25 cellular contexts compared by ENCODE assay signal in the genomic region with DNA sequence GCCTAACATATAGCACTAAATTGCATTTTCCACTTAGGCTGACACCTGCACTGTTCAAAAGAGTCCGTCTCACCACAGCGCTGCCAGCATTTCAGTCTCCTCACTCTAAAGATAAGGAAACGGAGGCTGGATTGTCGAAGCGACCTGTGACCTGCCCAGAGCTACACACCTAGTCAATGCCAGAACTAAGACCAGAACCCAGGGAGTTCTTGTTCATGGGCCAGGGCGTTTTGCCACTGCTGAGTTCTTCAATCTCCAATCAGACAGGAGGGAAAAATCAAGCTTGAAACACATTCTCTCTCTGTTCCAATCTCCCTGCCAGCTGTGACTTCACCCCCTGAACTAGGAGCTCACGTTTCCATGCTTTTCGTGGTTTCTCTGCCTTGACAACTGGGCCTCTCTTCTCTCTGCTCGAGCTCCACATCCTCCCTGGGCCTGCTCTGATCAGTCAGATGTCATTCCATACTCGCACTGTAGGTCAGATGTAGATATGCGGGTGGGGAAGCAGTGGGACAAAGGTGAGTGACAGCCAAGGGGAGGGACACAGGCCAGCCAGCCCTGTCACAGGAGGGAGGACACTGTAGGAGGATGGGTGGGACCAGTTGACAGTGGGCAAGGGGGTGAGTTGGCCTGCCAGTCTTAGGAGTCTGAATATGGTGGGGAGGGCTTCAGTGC.
DNase-seq lines count a peak whose midpoint lies in the region; ATAC-seq and TF ChIP-seq lines count a peak whose summit lies in the region.
"Had no signal": no experiment of that assay in that cellular context is flagged by ENCODE, and none has a peak within 500 bp of the region (broad histone marks: within the 10 kb centered on the region; RNA-seq: fewer than 3 reads in every experiment).

No MANE protein-coding gene starts in this region.

- no peak overlapping the region for H3K14ac ChIP-seq in trophoblast cell (ENCODE audit: low read length)

- no peak overlapping the region for H3K27ac Mint-ChIP-seq in GM23338
- H3K27ac Mint-ChIP-seq in T-helper 17 cell: no peak overlapping the region
- H3K27ac Mint-ChIP-seq: CD4-positive, CD25-positive, alpha-beta regulatory T cell; HFFc6; memory B cell; naive B cell had no signal

- H3K79me2 ChIP-seq in GM23338 (replicated peaks; ENCODE audit: insufficient read depth): no peaks in the 10 kb centered on the region
- no peaks in the 10 kb centered on the region for H3K79me2 ChIP-seq in trophoblast cell (ENCODE audit: control insufficient read depth, insufficient read depth, low read length, poor library complexity)

- no peak overlapping the region for H2BK5ac ChIP-seq in trophoblast cell (ENCODE audit: low read depth, low read length, poor library complexity)

- H3K9me3 Mint-ChIP-seq in GM23338: no peaks in the 10 kb centered on the region
- H3K9me3 Mint-ChIP-seq: activated naive CD4-positive, alpha-beta T cell treated with anti-CD3 and anti-CD28 coated beads, Interleukin-2, amount 10 ng/mL, durations not matched to agents 7 days and 5 days; activated T-cell treated with anti-CD3 and anti-CD28 coated beads, Interleukin-2, amount 50 U/mL, for 4 hours; HFFc6; memory B cell; stimulated activated naive CD8-positive, alpha-beta T cell treated with anti-CD3 and anti-CD28 coated beads, Interleukin-15, amount 100 ng/mL, for 72 hours had no signal

- H3K27ac ChIP-seq in GM23338 (ENCODE audit: low read depth) (no peak overlapping the region), trophoblast cell (ENCODE audit: low read depth, low read length) (peak overlapping the region; percentile 18)
- H3K27ac ChIP-seq: pancreas, VCaP had no signal

- H3K27me3 Mint-ChIP-seq in GM23338 (ENCODE audit: insufficient read depth, low read depth, poor library complexity) (peaks cover 7% of the 10 kb centered on the region), T-helper 17 cell (peaks cover 46% of the 10 kb centered on the region)

- H3K79me1 ChIP-seq in trophoblast cell (ENCODE audit: low read length): peaks cover 5% of the 10 kb centered on the region

- H3K23ac ChIP-seq in trophoblast cell (ENCODE audit: low read length): no peak overlapping the region

- H3K4me1 Mint-ChIP-seq in GM23338 (no peaks in the 10 kb centered on the region), T-helper 17 cell (peaks cover 6% of the 10 kb centered on the region)
- H3K4me1 Mint-ChIP-seq: activated naive CD4-positive, alpha-beta T cell treated with anti-CD3 and anti-CD28 coated beads, Interleukin-2, amount 10 ng/mL, durations not matched to agents 7 days and 5 days; CD4-positive, CD25-positive, alpha-beta regulatory T cell; memory B cell; naive B cell; stimulated activated naive CD8-positive, alpha-beta T cell treated with anti-CD3 and anti-CD28 coated beads, Interleukin-15, amount 100 ng/mL, for 72 hours had no signal

- H3K9me3 ChIP-seq in trophoblast cell (ENCODE audit: insufficient read depth, low read depth, low read length) (no peaks in the 10 kb centered on the region), T-helper 17 cell (ENCODE audit: control insufficient read depth, low read length, poor library complexity, severe bottlenecking) (no peaks in the 10 kb centered on the region)
- H3K9me3 ChIP-seq: MG63, pancreas, upper lobe of left lung had no signal

- H3K36me3 Mint-ChIP-seq in GM23338 (ENCODE audit: low read depth): no peaks in the 10 kb centered on the region
- H3K36me3 Mint-ChIP-seq in T-helper 17 cell (ENCODE audit: low read depth): peaks cover 2% of the 10 kb centered on the region
- H3K36me3 Mint-ChIP-seq: activated naive CD4-positive, alpha-beta T cell treated with anti-CD3 and anti-CD28 coated beads, Interleukin-2, amount 10 ng/mL, durations not matched to agents 7 days and 5 days; CD4-positive, CD25-positive, alpha-beta regulatory T cell; memory B cell; naive B cell had no signal

- DNase-seq in GM23338 (ENCODE audit: low spot score) (no peak), HT-29 (ENCODE audit: low spot score) (peak; percentile 40), left colon (peak in 1 of 2 donors; percentile 41), trophoblast cell (peak; percentile 56 to 81), midbrain (lab: John Stamatoyannopoulos, UW) (no peak), epidermal melanocyte (ENCODE audit: insufficient read length, low spot score) (no peak), NCI-H2227 treated with DMSO at 0.1 percent for 48 hours (lab: John Stamatoyannopoulos, UW) (no peak), T-helper 17 cell (no peak)
- DNase-seq: activated CD4-positive, alpha-beta T cell treated with anti-CD3 and anti-CD28 coated beads for 48 hours; activated naive CD4-positive, alpha-beta T cell treated with anti-CD3 and anti-CD28 coated beads, Interleukin-2, amount 10 ng/mL, durations not matched to agents 7 days and 5 days; activated T-cell treated with anti-CD3 and anti-CD28 coated beads, Interleukin-2, amount 50 U/mL, for 4 hours; amygdala; CD4-positive, CD25-positive, alpha-beta regulatory T cell; HFFc6; MG63; naive B cell; NCI-H2081 treated with DMSO at 0.1 percent for 48 hours; NCI-H526 treated with DMSO at 0.1 percent for 48 hours; pancreas; stimulated activated naive CD8-positive, alpha-beta T cell treated with anti-CD3 and anti-CD28 coated beads, Interleukin-15, amount 100 ng/mL, for 72 hours; upper lobe of left lung had no signal

- H3K9me2 ChIP-seq in GM23338 (ENCODE audit: insufficient read depth): no peaks in the 10 kb centered on the region

- ATAC-seq in GM23338: peak; percentile 31; the same call in 1 of the 3 replicates
- ATAC-seq in left colon: peak; percentile 87
- ATAC-seq in T-helper 17 cell: no peak
- ATAC-seq: SK-N-SH treated with all-trans-retinoic acid at 6 μM for 48 hours; stimulated activated naive CD8-positive, alpha-beta T cell treated with anti-CD3 and anti-CD28 coated beads, Interleukin-15, amount 100 ng/mL, for 72 hours had no signal

- no peak overlapping the region for H4K8ac ChIP-seq in trophoblast cell (ENCODE audit: low read depth, low read length)

- H3K4me2 ChIP-seq in GM23338 (no peak overlapping the region), trophoblast cell (ENCODE audit: low read length) (no peak overlapping the region)

- WGBS in trophoblast cell (ENCODE audit: extremely low coverage, insufficient coverage, insufficient read length): no CpG with 5 or more reads among the region's 11 CpGs

- no peaks in the 10 kb centered on the region for H4K20me1 ChIP-seq in GM23338 (replicated peaks; ENCODE audit: insufficient read depth)

- intact Hi-C loops in left colon (cut with DNase I, micrococcal nuclease): no loop called here

- no peak overlapping the region for H2AK5ac ChIP-seq in trophoblast cell (ENCODE audit: low read length)

- H2BK120ac ChIP-seq in trophoblast cell (ENCODE audit: insufficient read depth, low read length, poor library complexity): peak overlapping the region; percentile 2

- H3K4me3 ChIP-seq in GM23338: no peak overlapping the region
- no peak overlapping the region for H3K4me3 ChIP-seq in trophoblast cell (ENCODE audit: low read depth, low read length)
- H3K4me3 ChIP-seq: coronary artery, MG63, pancreas, upper lobe of left lung had no signal

- H3K9ac ChIP-seq in trophoblast cell (ENCODE audit: low read length): no peak overlapping the region

- H2BK12ac ChIP-seq in trophoblast cell (ENCODE audit: low read length): no peak overlapping the region

- no peak overlapping the region for H3K4me3 Mint-ChIP-seq in GM23338
- H3K4me3 Mint-ChIP-seq in T-helper 17 cell: no peak overlapping the region
- H3K4me3 Mint-ChIP-seq: activated naive CD4-positive, alpha-beta T cell treated with anti-CD3 and anti-CD28 coated beads, Interleukin-2, amount 10 ng/mL, durations not matched to agents 7 days and 5 days; activated T-cell treated with anti-CD3 and anti-CD28 coated beads, Interleukin-2, amount 50 U/mL, for 4 hours; CD4-positive, CD25-positive, alpha-beta regulatory T cell; HFFc6; memory B cell; naive B cell; stimulated activated naive CD8-positive, alpha-beta T cell treated with anti-CD3 and anti-CD28 coated beads, Interleukin-15, amount 100 ng/mL, for 72 hours had no signal

- H4K12ac ChIP-seq in trophoblast cell (ENCODE audit: low read depth, low read length): no peak overlapping the region

- H3K4ac ChIP-seq in trophoblast cell (ENCODE audit: low read depth, low read length): no peak overlapping the region

- no peak for TF ChIP-seq CTCF in GM23338 (conservative IDR thresholded peaks at IDR 0.05; ENCODE audit: low read depth in 2 of 2)

- H3K4me1 ChIP-seq in GM23338 (ENCODE audit: insufficient read depth): no peaks in the 10 kb centered on the region
- peaks cover 15 to 25% of the 10 kb centered on the region in 2 experiments for H3K4me1 ChIP-seq in trophoblast cell (ENCODE audit: control insufficient read depth in 1 of 2, insufficient read depth in 2 of 2, low read length in 2 of 2)
- H3K4me1 ChIP-seq: pancreas had no signal

- H3K18ac ChIP-seq in trophoblast cell (ENCODE audit: low read length): no peak overlapping the region

- H3K27me3 ChIP-seq in GM23338 (ENCODE audit: insufficient read depth): no peaks in the 10 kb centered on the region
- no peaks in the 10 kb centered on the region for H3K27me3 ChIP-seq in trophoblast cell (ENCODE audit: insufficient read depth, low read length)
- H3K27me3 ChIP-seq: MG63, pancreas, upper lobe of left lung had no signal

- H3K36me3 ChIP-seq in GM23338 (ENCODE audit: insufficient read depth) (no peaks in the 10 kb centered on the region), trophoblast cell (ENCODE audit: control insufficient read depth in 1 of 2, insufficient read depth in 2 of 2, low read length in 2 of 2) (no peaks in the 10 kb centered on the region)
- H3K36me3 ChIP-seq: MG63, pancreas, upper lobe of left lung had no signal

- peak overlapping the region; percentile 16 for H4K91ac ChIP-seq in trophoblast cell (ENCODE audit: low read depth, low read length)

- no peaks in the 10 kb centered on the region for H3F3A ChIP-seq in GM23338 (replicated peaks; ENCODE audit: low read depth)

- H2AFZ ChIP-seq in GM23338: no peak overlapping the region
- no peak overlapping the region for H2AFZ ChIP-seq in trophoblast cell (ENCODE audit: insufficient read depth, low read length, poor library complexity)

TF ChIP-seq in GM23338, 12 proteins besides CTCF, POLR2A, EP300 and RAD21:
- TF ChIP-seq CREB1 (CRISPR knock-in tag; IDR thresholded peaks at IDR 0.05; ENCODE audit: low read depth): no peak
- no peak for TF ChIP-seq JUNB (IDR thresholded peaks at IDR 0.05; ENCODE audit: unreplicated experiment)
- TF ChIP-seq EZH2 (IDR thresholded peaks at IDR 0.05; ENCODE audit: low read depth, unreplicated experiment): no peak
- no peak for TF ChIP-seq POLR2AphosphoS5 (IDR thresholded peaks at IDR 0.05; ENCODE audit: low read depth)
- TF ChIP-seq ZNF331 (CRISPR knock-in tag; IDR thresholded peaks at IDR 0.05; ENCODE audit: low read depth): no peak
- TF ChIP-seq EZH2phosphoT487 (IDR thresholded peaks at IDR 0.05; ENCODE audit: unreplicated experiment): no peak
- TF ChIP-seq ZNF114 (CRISPR knock-in tag; IDR thresholded peaks at IDR 0.05): no peak

Comparison
In these comparisons a context has a peak if more than half of its experiments do, and no peak if none do; other contexts are left out.
1. DNase-seq: peak in HT-29 (single experiment) and trophoblast cell (2 of 2); none in GM23338 (single experiment), midbrain (single experiment), epidermal melanocyte (single experiment), NCI-H2227 treated with DMSO at 0.1 percent for 48 hours (single experiment) and T-helper 17 cell (0 of 3).